ENCODE assay signal across 8 cellular contexts in genomic region chr10:103917326-103918052, GRCh38. TPM values are rescaled to one million over a fixed set of nuclear protein-coding genes. Genes with fewer than 3 reads are reported as not detected.
DNase-seq lines count a peak whose midpoint lies in the region; ATAC-seq, FAIRE-seq and TF ChIP-seq lines count a peak whose summit lies in the region.

No MANE protein-coding gene starts in this region.

- peaks cover 9% of the 10 kb centered on the region for H3K36me3 ChIP-seq in PC-9 (ENCODE audit: low read depth)
- H3K36me3 ChIP-seq in HepG2 (replicated peaks in 1 of 2; ENCODE audit: control insufficient read depth in 1 of 2, insufficient read depth in 2 of 2, low read length in 2 of 2), result no peaks in the 10 kb centered on the region
- no peaks in the 10 kb centered on the region for H3K36me3 ChIP-seq in stomach smooth muscle (ENCODE audit: control insufficient read depth in 2 of 2, insufficient read depth in 2 of 2, low read length in 2 of 2)

- peak overlapping the region; percentile 89 for H3K4me3 Mint-ChIP-seq in activated naive CD4-positive, alpha-beta T cell treated with anti-CD3 and anti-CD28 coated beads for 36 hours
- peak overlapping the region; percentile 96 for H3K4me3 Mint-ChIP-seq in central memory CD8-positive, alpha-beta T cell

- DNase-seq in activated naive CD4-positive, alpha-beta T cell treated with anti-CD3 and anti-CD28 coated beads for 36 hours, result no peak
- DNase-seq in activated naive CD4-positive, alpha-beta T cell (lab: John Stamatoyannopoulos, UW), result no peak
- peak in 1 of 2 experiments; percentile 35 for DNase-seq in PC-9
- no peak for DNase-seq in central memory CD8-positive, alpha-beta T cell (ENCODE audit: low spot score in 2 of 2)
- peak; percentile 18 for DNase-seq in HepG2 (ENCODE audit: low spot score)
- DNase-seq in NCI-H1694 treated with DMSO at 0.1 percent for 48 hours (lab: John Stamatoyannopoulos, UW), result no peak

- peak overlapping the region; percentile 98 for H3K4me2 ChIP-seq in PC-9
- peak overlapping the region; percentile 90 for H3K4me2 ChIP-seq in HepG2 (ENCODE audit: low read depth, low read length)

- POLR2A ChIA-PET in PC-9 (lab: Charles Lee; ENCODE audit: unreplicated experiment), result interaction anchor here (0.6 to 1.1 kb wide), 2 partner anchors 20 to 50 kb away, joined by 4 to 5 read pairs; no protein-coding TSS in a partner anchor
- POLR2A ChIA-PET in HepG2 (lab: Yijun Ruan, JAX), result interaction anchor here (0.9 to 1.7 kb wide), 3 partner anchors 9 to 204 kb away, joined by 3 to 9 read pairs (median 3); partner anchors contain the start of gene SFR1

- H3K4me3 ChIP-seq in PC-9, result peak overlapping the region; percentile 87
- H3K4me3 ChIP-seq in HepG2 (replicated peaks in 1 of 3; ENCODE audit: insufficient read depth in 1 of 3, low read depth in 2 of 3, low read length in 3 of 3), result peak overlapping the region; percentile 78 to 95 (median 85)
- H3K4me3 ChIP-seq in stomach smooth muscle (ENCODE audit: low read length in 2 of 2), result peak overlapping the region; percentile 67 to 97

- H3K4me1 ChIP-seq in PC-9 (replicated peaks; ENCODE audit: insufficient read depth) (peaks cover 26% of the 10 kb centered on the region), HepG2 (ENCODE audit: insufficient read depth, low read length) (peaks cover 56% of the 10 kb centered on the region), stomach smooth muscle (ENCODE audit: control insufficient read depth, insufficient read depth, low read length) (peaks cover 20% of the 10 kb centered on the region)

- no peak for TF ChIP-seq CTCF in PC-9 (conservative IDR thresholded peaks at IDR 0.05)
- TF ChIP-seq CTCF in HepG2 (CRISPR knock-in tag; IDR thresholded peaks at IDR 0.05), result no peak

- H2AFZ ChIP-seq in PC-9 (peak overlapping the region; percentile 93), HepG2 (ENCODE audit: low read length) (peak overlapping the region; percentile 70)

- ATAC-seq in HG02943 (IDR thresholded peaks at IDR 0.05; ENCODE audit: low read depth, unreplicated experiment), result peak; percentile 23
- ATAC-seq in central memory CD8-positive, alpha-beta T cell (replicated peaks; ENCODE audit: extremely low read depth, poor library complexity, severe bottlenecking), result peak; percentile 22
- peak; percentile 52 for ATAC-seq in HepG2

- no peaks in the 10 kb centered on the region for H3K27me3 Mint-ChIP-seq in activated naive CD4-positive, alpha-beta T cell treated with anti-CD3 and anti-CD28 coated beads for 36 hours (ENCODE audit: low read depth)
- H3K27me3 Mint-ChIP-seq in central memory CD8-positive, alpha-beta T cell, result no peaks in the 10 kb centered on the region

- H3K9me3 ChIP-seq in PC-9 (ENCODE audit: insufficient read depth, low read depth) (peaks cover 9% of the 10 kb centered on the region; the same call in 1 of the 2 replicates), HepG2 (ENCODE audit: low read length) (peaks cover 8% of the 10 kb centered on the region), stomach smooth muscle (ENCODE audit: control insufficient read depth in 2 of 2, low read length in 2 of 2) (no peaks in the 10 kb centered on the region)

- TF ChIP-seq EP300 in HepG2 (IDR thresholded peaks at IDR 0.05; ENCODE audit: low read depth in 2 of 2, low read length in 2 of 2) (no peak), HepG2 (CRISPR knock-in tag; IDR thresholded peaks at IDR 0.05; ENCODE audit: borderline replicate concordance) (no peak; the same call in 1 of the 2 replicates)

- no peak for TF ChIP-seq POLR2A in HepG2 (IDR thresholded peaks at IDR 0.05; ENCODE audit: insufficient read depth in 1 of 2, low read depth in 2 of 2, low read length in 2 of 2)

- H3K9me3 Mint-ChIP-seq in activated naive CD4-positive, alpha-beta T cell treated with anti-CD3 and anti-CD28 coated beads for 36 hours, result peaks cover 8% of the 10 kb centered on the region
- no peaks in the 10 kb centered on the region for H3K9me3 Mint-ChIP-seq in central memory CD8-positive, alpha-beta T cell

- in situ Hi-C loops in HepG2 (cut with HindIII; ENCODE audit: extremely low pct_ligation_motif_present, low pct_unique_long_range_greater_than_20kb), result no loop called here

- H3K27me3 ChIP-seq in PC-9 (ENCODE audit: insufficient read depth, low read depth) (no peaks in the 10 kb centered on the region), HepG2 (ENCODE audit: control insufficient read depth in 1 of 2, insufficient read depth in 2 of 2, low read length in 2 of 2) (no peaks in the 10 kb centered on the region; a peak in 1 of 5 replicates), stomach smooth muscle (ENCODE audit: control insufficient read depth in 1 of 2, insufficient read depth in 2 of 2, low read length in 2 of 2) (no peaks in the 10 kb centered on the region)

- 0% methylated on average over 14 of the region's 28 CpGs for WGBS in HepG2 (ENCODE audit: low lambda C conversion rate)

- TSS peak; percentile 77 for BruUV-seq in PC-9 (replicated peaks; lab: Mats Ljungman, UMichigan)
- TSS peak; percentile 76 for BruUV-seq in HepG2 (replicated peaks; lab: Mats Ljungman, UMichigan)

- H4K20me1 ChIP-seq in PC-9 (ENCODE audit: insufficient read depth) (no peaks in the 10 kb centered on the region), HepG2 (ENCODE audit: insufficient read depth, low read length) (no peaks in the 10 kb centered on the region)

- H3K9me2 ChIP-seq in PC-9 (ENCODE audit: insufficient read depth), result no peaks in the 10 kb centered on the region

- CTCF ChIA-PET in activated naive CD4-positive, alpha-beta T cell treated with anti-CD3 and anti-CD28 coated beads for 36 hours (lab: Charles Lee), result interaction anchor here (1.3 to 1.4 kb wide), 2 partner anchors 9 to 28 kb away, joined by 3 to 4 read pairs; no protein-coding TSS in a partner anchor
- CTCF ChIA-PET in PC-9 (lab: Charles Lee) (no interaction called here), HepG2 (lab: Yijun Ruan, JAX; ENCODE audit: low intra/inter-chr PET ratio, low total read pairs) (no interaction called here)

- peaks cover 19% of the 10 kb centered on the region for H3K36me3 Mint-ChIP-seq in activated naive CD4-positive, alpha-beta T cell treated with anti-CD3 and anti-CD28 coated beads for 36 hours (ENCODE audit: low read depth)
- H3K36me3 Mint-ChIP-seq in central memory CD8-positive, alpha-beta T cell (ENCODE audit: insufficient read depth), result peaks cover 12% of the 10 kb centered on the region

- H3F3A ChIP-seq in PC-9 (ENCODE audit: insufficient read depth, low read depth), result peaks cover 20% of the 10 kb centered on the region; the same call in 1 of the 2 replicates

- TF ChIP-seq RAD21 in HepG2 (CRISPR knock-in tag; IDR thresholded peaks at IDR 0.05), result no peak

- peak overlapping the region; percentile 74 for H3K27ac ChIP-seq in PC-9
- H3K27ac ChIP-seq in HepG2 (ENCODE audit: extremely low read length, insufficient read depth, low read length), result peak overlapping the region; percentile 90
- H3K27ac ChIP-seq in stomach smooth muscle (ENCODE audit: low read length), result peak overlapping the region; percentile 92

- intact Hi-C loops in activated naive CD4-positive, alpha-beta T cell treated with anti-CD3 and anti-CD28 coated beads for 36 hours (cut with micrococcal nuclease), result loop anchor here (1.0 to 5.0 kb wide), 9 partner anchors 9 to 549 kb away; partner anchors contain the start of genes CFAP58, GSTO2 and SLK
- intact Hi-C loops in PC-9 (cut with micrococcal nuclease; ENCODE audit: unreplicated experiment), result loop anchor here (1.0 to 5.0 kb wide), 2 partner anchors 27 to 50 kb away; partner anchors contain the start of gene SLK
- intact Hi-C loops in HepG2 (cut with micrococcal nuclease; ENCODE audit: unreplicated experiment), result loop anchor here (2.0 to 10.0 kb wide), 2 partner anchors 49 to 207 kb away; partner anchors contain the start of genes SFR1 and SLK

- H3K9ac ChIP-seq in HepG2 (ENCODE audit: insufficient read depth, low read depth, low read length), result peak overlapping the region; percentile 86
- H3K9ac ChIP-seq in stomach smooth muscle (ENCODE audit: low read length in 2 of 2), result peak overlapping the region; percentile 70 to 96

- H3K27ac Mint-ChIP-seq in activated naive CD4-positive, alpha-beta T cell treated with anti-CD3 and anti-CD28 coated beads for 36 hours, result peak overlapping the region; percentile 94
- H3K27ac Mint-ChIP-seq in central memory CD8-positive, alpha-beta T cell (ENCODE audit: low read depth), result peak overlapping the region; percentile 95

- peaks cover 36% of the 10 kb centered on the region for H3K4me1 Mint-ChIP-seq in activated naive CD4-positive, alpha-beta T cell treated with anti-CD3 and anti-CD28 coated beads for 36 hours (ENCODE audit: low read depth)
- H3K4me1 Mint-ChIP-seq in central memory CD8-positive, alpha-beta T cell, result peaks cover 37% of the 10 kb centered on the region

- H3K79me2 ChIP-seq in PC-9 (ENCODE audit: low read depth), result peaks cover 31% of the 10 kb centered on the region
- peaks cover 9% of the 10 kb centered on the region for H3K79me2 ChIP-seq in HepG2 (ENCODE audit: insufficient read depth, low read length)

- FAIRE-seq in HepG2 (lab: Jason Lieb, UNC), result no peak

RNA-seq across cellular contexts. Expression of gene STN1, which starts 0.5 kb away (rescaled TPM):
- total RNA-seq in activated naive CD4-positive, alpha-beta T cell treated with anti-CD3 and anti-CD28 coated beads for 36 hours, result 10 to 100 TPM; 53.3 to 54.8 TPM
- total RNA-seq in PC-9 (2021) (20.5 and 25.4 TPM in 2 replicates), HepG2 (2016; rRNA removed; fragmentation: Illumina TruSeq; extraction: Trizol) (22.7 and 27.7 TPM in 2 replicates)
- 24.8 and 40.6 TPM in 2 replicates for total RNA-seq in HepG2 (2016; cell fraction: cytosol; rRNA removed; fragmentation: Illumina TruSeq; extraction: Trizol; ENCODE audit: low read depth)
- total RNA-seq in HepG2 (2016; cell fraction: insoluble cytoplasmic fraction; rRNA removed; fragmentation: Illumina TruSeq; extraction: Trizol), result 23.6 and 24.6 TPM in 2 replicates
- total RNA-seq in HepG2 (2016; cell fraction: membrane; rRNA removed; fragmentation: Illumina TruSeq; extraction: Trizol), result 43.8 and 49.6 TPM in 2 replicates
- total RNA-seq in HepG2 (2016; cell fraction: nucleus; rRNA removed; fragmentation: Illumina TruSeq; extraction: Trizol), result 10.8 and 12.6 TPM in 2 replicates
- polyA plus RNA-seq in HepG2 (2011; rRNA removed), result 17.6 and 19.9 TPM in 2 replicates
- 15.3 and 18.7 TPM in 2 replicates for polyA plus RNA-seq in HepG2 (2011; cell fraction: cytosol; rRNA removed)
- 7.9 and 9.7 TPM in 2 replicates for polyA plus RNA-seq in HepG2 (2011; cell fraction: nucleus; rRNA removed)
- 14.9 and 15.6 TPM in 2 replicates for polyA plus RNA-seq in HepG2 (2012)
- polyA plus RNA-seq in HepG2 (2016; cell fraction: cytosol; fragmentation: Illumina TruSeq; extraction: Trizol; ENCODE audit: low read depth), result 29.4 and 42.1 TPM in 2 replicates
- 21.3 and 22.4 TPM in 2 replicates for polyA plus RNA-seq in HepG2 (2016; cell fraction: insoluble cytoplasmic fraction; fragmentation: Illumina TruSeq; extraction: Trizol; ENCODE audit: low read depth)
- 32.1 and 40.0 TPM in 2 replicates for polyA plus RNA-seq in HepG2 (2016; cell fraction: membrane; fragmentation: Illumina TruSeq; extraction: Trizol; ENCODE audit: low read depth)
- polyA plus RNA-seq in HepG2 (2016; cell fraction: nucleus; fragmentation: Illumina TruSeq; extraction: Trizol; ENCODE audit: insufficient read depth, low read depth), result 10.7 and 14.3 TPM in 2 replicates
- 5.9 and 12.3 TPM in 2 replicates for polyA minus RNA-seq in HepG2 (2011; rRNA and poly(A)+ RNA removed; ENCODE audit: low replicate concordance)
- 6.5 and 7.4 TPM in 2 replicates for polyA minus RNA-seq in HepG2 (2011; cell fraction: cytosol; rRNA and poly(A)+ RNA removed)
- 9.8 and 14.5 TPM in 2 replicates for polyA minus RNA-seq in HepG2 (2011; cell fraction: nucleus; rRNA and poly(A)+ RNA removed)

RNA-seq across cellular contexts. Expression of gene SLK, which starts 49.5 kb away (rescaled TPM):
- 10 to 100 TPM; 16.0 to 16.1 TPM for total RNA-seq in activated naive CD4-positive, alpha-beta T cell treated with anti-CD3 and anti-CD28 coated beads for 36 hours
- 24.0 and 30.4 TPM in 2 replicates for total RNA-seq in PC-9 (2021)
- total RNA-seq in HepG2 (2016; rRNA removed; fragmentation: Illumina TruSeq; extraction: Trizol), result 22.8 and 35.0 TPM in 2 replicates
- 8.1 and 9.1 TPM in 2 replicates for total RNA-seq in HepG2 (2016; cell fraction: cytosol; rRNA removed; fragmentation: Illumina TruSeq; extraction: Trizol; ENCODE audit: low read depth)
- total RNA-seq in HepG2 (2016; cell fraction: insoluble cytoplasmic fraction; rRNA removed; fragmentation: Illumina TruSeq; extraction: Trizol), result 21.6 and 34.9 TPM in 2 replicates
- 6.4 and 7.4 TPM in 2 replicates for total RNA-seq in HepG2 (2016; cell fraction: membrane; rRNA removed; fragmentation: Illumina TruSeq; extraction: Trizol)
- total RNA-seq in HepG2 (2016; cell fraction: nucleus; rRNA removed; fragmentation: Illumina TruSeq; extraction: Trizol), result 17.5 and 20.8 TPM in 2 replicates
- polyA plus RNA-seq in HepG2 (2011; rRNA removed), result 3.4 and 3.7 TPM in 2 replicates
- polyA plus RNA-seq in HepG2 (2011; cell fraction: cytosol; rRNA removed), result 1.5 and 2.6 TPM in 2 replicates
- 2.7 and 3.1 TPM in 2 replicates for polyA plus RNA-seq in HepG2 (2011; cell fraction: nucleus; rRNA removed)
- polyA plus RNA-seq in HepG2 (2012), result 10.9 and 14.4 TPM in 2 replicates
- polyA plus RNA-seq in HepG2 (2016; cell fraction: cytosol; fragmentation: Illumina TruSeq; extraction: Trizol; ENCODE audit: low read depth), result 0.28 and 0.47 TPM in 2 replicates
- polyA plus RNA-seq in HepG2 (2016; cell fraction: insoluble cytoplasmic fraction; fragmentation: Illumina TruSeq; extraction: Trizol; ENCODE audit: low read depth), result 19.7 and 21.4 TPM in 2 replicates
- polyA plus RNA-seq in HepG2 (2016; cell fraction: membrane; fragmentation: Illumina TruSeq; extraction: Trizol; ENCODE audit: low read depth), result 1.7 and 2.0 TPM in 2 replicates
- 12.7 and 13.6 TPM in 2 replicates for polyA plus RNA-seq in HepG2 (2016; cell fraction: nucleus; fragmentation: Illumina TruSeq; extraction: Trizol; ENCODE audit: insufficient read depth, low read depth)
- polyA minus RNA-seq in HepG2 (2011; rRNA and poly(A)+ RNA removed; ENCODE audit: low replicate concordance), result 2.8 and 10.1 TPM in 2 replicates
- polyA minus RNA-seq in HepG2 (2011; cell fraction: cytosol; rRNA and poly(A)+ RNA removed), result 10.0 and 12.9 TPM in 2 replicates
- polyA minus RNA-seq in HepG2 (2011; cell fraction: nucleus; rRNA and poly(A)+ RNA removed), result 17.9 and 21.1 TPM in 2 replicates
